In genomic region chr9:37120840-37121335, GRCh38 we compare ENCODE assay signal across 8 cellular contexts. TPM values are rescaled to one million over a fixed set of nuclear protein-coding genes. Genes with fewer than 3 reads are reported as not detected.
A peak's percentile ranks its signal among the peaks of the same experiment; 100 is the strongest.
DNase-seq lines count a peak whose midpoint lies in the region; ATAC-seq and TF ChIP-seq lines count a peak whose summit lies in the region.
"Not testable (repeated sequence)": the region's sequence is repeated elsewhere in the genome, so short reads cannot be mapped to it uniquely, and the experiment has no call there.

No MANE protein-coding gene starts in this region.

- not testable (repeated sequence) for H3K9me3 Mint-ChIP-seq in activated naive CD4-positive, alpha-beta T cell treated with anti-CD3 and anti-CD28 coated beads, Interleukin-2, amount 10 ng/mL, durations not matched to agents 7 days and 5 days; stimulated activated naive B cell treated with anti-CD40 and anti-IgM and Interleukin-4, amounts not matched to agents 10 μg/mL and 1 μg/mL and 100 μg/mL, for 72 hours

- H3K27me3 ChIP-seq in NT2/D1 (ENCODE audit: insufficient read depth, insufficient read length); esophagus squamous epithelium: not testable (repeated sequence)

- H3K27ac Mint-ChIP-seq in activated naive CD4-positive, alpha-beta T cell treated with anti-CD3 and anti-CD28 coated beads, Interleukin-2, amount 10 ng/mL, durations not matched to agents 7 days and 5 days = peak overlapping the region; percentile 97
- H3K27ac Mint-ChIP-seq in stimulated activated naive B cell treated with anti-CD40 and anti-IgM and Interleukin-4, amounts not matched to agents 10 μg/mL and 1 μg/mL and 100 μg/mL, for 72 hours = peak overlapping the region; percentile 99

- H3K4me3 ChIP-seq in NT2/D1 (ENCODE audit: insufficient read length, low read depth) = peak overlapping the region; percentile 88
- H3K4me3 ChIP-seq in esophagus squamous epithelium = peak overlapping the region; percentile 80 to 97 (median 90)
- H3K4me3 ChIP-seq in mesodermal cell (ENCODE audit: extremely low read depth, insufficient read depth, low read length, poor library complexity, severe bottlenecking) = peak overlapping the region; percentile 80

- peak; percentile 15 for ATAC-seq in GM21360 (IDR thresholded peaks at IDR 0.05; ENCODE audit: unreplicated experiment)
- ATAC-seq in HG03066 (IDR thresholded peaks at IDR 0.05; ENCODE audit: low read depth, unreplicated experiment) = peak; percentile 19
- peak; percentile 35 to 36 for ATAC-seq in stimulated activated naive B cell treated with anti-CD40 and anti-IgM and Interleukin-4, amounts not matched to agents 10 μg/mL and 1 μg/mL and 100 μg/mL, for 72 hours (replicated peaks)

- peaks cover 11% of the 10 kb centered on the region for H3K9me3 ChIP-seq in NT2/D1 (ENCODE audit: insufficient read depth, low read length)
- H3K9me3 ChIP-seq in esophagus squamous epithelium; mesodermal cell (ENCODE audit: control insufficient read depth, low read length): not testable (repeated sequence)

- not testable (repeated sequence) for H3K27me3 Mint-ChIP-seq in activated naive CD4-positive, alpha-beta T cell treated with anti-CD3 and anti-CD28 coated beads, Interleukin-2, amount 10 ng/mL, durations not matched to agents 7 days and 5 days; stimulated activated naive B cell treated with anti-CD40 and anti-IgM and Interleukin-4, amounts not matched to agents 10 μg/mL and 1 μg/mL and 100 μg/mL, for 72 hours

- not testable (repeated sequence) for TF ChIP-seq POLR2A in esophagus squamous epithelium (IDR thresholded peaks at IDR 0.05)

- H3K4me1 Mint-ChIP-seq in activated naive CD4-positive, alpha-beta T cell treated with anti-CD3 and anti-CD28 coated beads, Interleukin-2, amount 10 ng/mL, durations not matched to agents 7 days and 5 days = peaks cover 31% of the 10 kb centered on the region
- H3K4me1 Mint-ChIP-seq in stimulated activated naive B cell treated with anti-CD40 and anti-IgM and Interleukin-4, amounts not matched to agents 10 μg/mL and 1 μg/mL and 100 μg/mL, for 72 hours = peaks cover 20 to 37% of the 10 kb centered on the region in 2 donors

- H3K4me3 Mint-ChIP-seq in activated naive CD4-positive, alpha-beta T cell treated with anti-CD3 and anti-CD28 coated beads, Interleukin-2, amount 10 ng/mL, durations not matched to agents 7 days and 5 days = peak overlapping the region; percentile 92
- H3K4me3 Mint-ChIP-seq in stimulated activated naive B cell treated with anti-CD40 and anti-IgM and Interleukin-4, amounts not matched to agents 10 μg/mL and 1 μg/mL and 100 μg/mL, for 72 hours = peak overlapping the region; percentile 96

- intact Hi-C loops in esophagus squamous epithelium (cut with DNase I) = not testable (repeated sequence)

- not testable (repeated sequence) for H3K36me3 ChIP-seq in NT2/D1 (ENCODE audit: insufficient read depth, insufficient read length, low read length); esophagus squamous epithelium; mesodermal cell (ENCODE audit: control insufficient read depth, insufficient read depth, low read length)

- not testable (repeated sequence) for H3K4me1 ChIP-seq in NT2/D1 (ENCODE audit: insufficient read depth, insufficient read length); mesodermal cell (ENCODE audit: control insufficient read depth, insufficient read depth, low read length, poor library complexity, severe bottlenecking)
- peaks cover 0 to 35% (median 6%) of the 10 kb centered on the region in 3 donors for H3K4me1 ChIP-seq in esophagus squamous epithelium

- TF ChIP-seq CTCF in esophagus squamous epithelium (IDR thresholded peaks at IDR 0.05) = not testable (repeated sequence)

- peak; percentile 51 for DNase-seq in CD1c-positive myeloid dendritic cell (ENCODE audit: extremely low spot score)
- not testable (repeated sequence) for DNase-seq in NT2/D1 (ENCODE audit: low read depth, low spot score); activated naive CD4-positive, alpha-beta T cell treated with anti-CD3 and anti-CD28 coated beads, Interleukin-2, amount 10 ng/mL, durations not matched to agents 7 days and 5 days; esophagus squamous epithelium (lab: John Stamatoyannopoulos, UW); stimulated activated naive B cell treated with anti-CD40 and anti-IgM and Interleukin-4, amounts not matched to agents 10 μg/mL and 1 μg/mL and 100 μg/mL, for 72 hours

- WGBS in esophagus squamous epithelium, 2 donors = 0 to 5% methylated on average over 3 to 6 of the region's 23 CpGs
- WGBS in mesodermal cell (ENCODE audit: insufficient coverage in 2 of 2), 2 experiments = 1% methylated on average over 20 to 21 of the region's 23 CpGs

- not testable (repeated sequence) for H3K36me3 Mint-ChIP-seq in activated naive CD4-positive, alpha-beta T cell treated with anti-CD3 and anti-CD28 coated beads, Interleukin-2, amount 10 ng/mL, durations not matched to agents 7 days and 5 days
- peaks cover 9 to 24% of the 10 kb centered on the region in 2 donors for H3K36me3 Mint-ChIP-seq in stimulated activated naive B cell treated with anti-CD40 and anti-IgM and Interleukin-4, amounts not matched to agents 10 μg/mL and 1 μg/mL and 100 μg/mL, for 72 hours

- CTCF ChIA-PET in activated naive CD4-positive, alpha-beta T cell treated with anti-CD3 and anti-CD28 coated beads, Interleukin-2, amount 10 ng/mL, durations not matched to agents 7 days and 5 days (lab: Charles Lee) = interaction anchor here (0.6 to 1.7 kb wide), 4 partner anchors 176 to 208 kb away, joined by 3 to 8 read pairs (median 3); no protein-coding TSS in a partner anchor

- H3K9ac ChIP-seq in NT2/D1 (ENCODE audit: insufficient read length, low read depth) = peak overlapping the region; percentile 93

- H3K27ac ChIP-seq in esophagus squamous epithelium (peak overlapping the region; percentile 87 to 97 (median 96)), mesodermal cell (ENCODE audit: low read depth, low read length, severe bottlenecking) (peak overlapping the region; percentile 91)

RNA-seq across cellular contexts. Expression of gene ZCCHC7, which starts 0.5 kb away (rescaled TPM):
- 10 to 100 TPM in 3 of 4 donors, 1 to 10 TPM in 1; 6.1 to 21.6 (median 13.0) TPM for total RNA-seq in esophagus squamous epithelium
- 23.7 TPM for polyA plus RNA-seq in mesodermal cell (2013, experiment 1 of 2)
- 26.5 TPM for polyA plus RNA-seq in mesodermal cell (2013, experiment 2 of 2)
